In genomic region chr5:166672431-166672830, GRCh38 we compare ENCODE assay signal across 18 cellular contexts.
A peak's percentile ranks its signal among the peaks of the same experiment; 100 is the strongest.
DNase-seq lines count a peak whose midpoint lies in the region; ATAC-seq, FAIRE-seq and TF ChIP-seq lines count a peak whose summit lies in the region.
"Had no signal": no experiment of that assay in that cellular context is flagged by ENCODE, and none has a peak within 500 bp of the region (broad histone marks: within the 10 kb centered on the region; RNA-seq: fewer than 3 reads in every experiment).

No MANE protein-coding gene starts in this region.

- intact Hi-C loops in Caco-2 (cut with micrococcal nuclease; ENCODE audit: unreplicated experiment) = no loop called here

- H3K27ac ChIP-seq in HUES48 (ENCODE audit: low read depth, low read length) (peak overlapping the region; percentile 75), astrocyte (ENCODE audit: low read depth, low read length) (no peak overlapping the region), mesodermal cell (ENCODE audit: low read depth, low read length, severe bottlenecking) (peak overlapping the region; percentile 82), foreskin keratinocyte (no peak overlapping the region)
- H3K27ac ChIP-seq: 22Rv1, A549, BLaER1 had no signal

- no peak overlapping the region for H3K4me2 ChIP-seq in astrocyte (ENCODE audit: low read length)
- H3K4me2 ChIP-seq: A549, BLaER1 had no signal

- peaks cover 22% of the 10 kb centered on the region for H3K4me1 Mint-ChIP-seq in Caco-2 (ENCODE audit: low read depth, unreplicated experiment)
- H3K4me1 Mint-ChIP-seq in astrocyte (ENCODE audit: low read depth, unreplicated experiment) = peaks cover 27% of the 10 kb centered on the region
- H3K4me1 Mint-ChIP-seq: CD14-positive monocyte; CD4-positive, alpha-beta memory T cell had no signal

- H3K36me3 Mint-ChIP-seq in Caco-2 (ENCODE audit: insufficient read depth, unreplicated experiment) (peaks cover 7% of the 10 kb centered on the region), astrocyte (ENCODE audit: low read depth, unreplicated experiment) (no peaks in the 10 kb centered on the region)
- H3K36me3 Mint-ChIP-seq: CD14-positive monocyte; CD4-positive, alpha-beta memory T cell had no signal

- H3K79me2 ChIP-seq in astrocyte (ENCODE audit: insufficient read depth, low read length) = no peaks in the 10 kb centered on the region

- H3K4me3 Mint-ChIP-seq in Caco-2 (ENCODE audit: unreplicated experiment) (no peak overlapping the region), astrocyte (ENCODE audit: unreplicated experiment) (no peak overlapping the region)
- H3K4me3 Mint-ChIP-seq: CD14-positive monocyte; CD4-positive, alpha-beta memory T cell; HFFc6 had no signal

- H3K4me3 ChIP-seq in Caco-2 (ENCODE audit: low read depth, low read length) (no peak overlapping the region), HUES48 (ENCODE audit: low read depth, low read length) (no peak overlapping the region), astrocyte (ENCODE audit: insufficient read depth, low read depth, low read length) (no peak overlapping the region), mesodermal cell (ENCODE audit: extremely low read depth, insufficient read depth, low read length, poor library complexity, severe bottlenecking) (no peak overlapping the region)
- H3K4me3 ChIP-seq: A549, BLaER1 had no signal

- H4K20me1 ChIP-seq in astrocyte (ENCODE audit: insufficient read depth, low read length) = no peaks in the 10 kb centered on the region
- H4K20me1 ChIP-seq: BLaER1 had no signal

- no peaks in the 10 kb centered on the region for H3K27me3 Mint-ChIP-seq in Caco-2 (ENCODE audit: insufficient read depth, unreplicated experiment)
- no peaks in the 10 kb centered on the region for H3K27me3 Mint-ChIP-seq in astrocyte (ENCODE audit: low read depth, unreplicated experiment)
- H3K27me3 Mint-ChIP-seq: CD4-positive, alpha-beta memory T cell had no signal

- CTCF ChIA-PET in Caco-2 (lab: Charles Lee) = no interaction called here

- peaks cover 7% of the 10 kb centered on the region; the same call in 1 of the 2 replicates for H3K9me3 ChIP-seq in Caco-2
- no peaks in the 10 kb centered on the region for H3K9me3 ChIP-seq in HUES48 (ENCODE audit: control insufficient read depth, insufficient read depth, low read length)
- no peaks in the 10 kb centered on the region for H3K9me3 ChIP-seq in astrocyte (ENCODE audit: insufficient read depth, low read depth, low read length)
- no peaks in the 10 kb centered on the region for H3K9me3 ChIP-seq in mesodermal cell (ENCODE audit: control insufficient read depth, low read length)
- H3K9me3 ChIP-seq: A549, BLaER1 had no signal

- H3K27ac Mint-ChIP-seq in Caco-2 (ENCODE audit: unreplicated experiment) (peak overlapping the region; percentile 68), astrocyte (ENCODE audit: unreplicated experiment) (peak overlapping the region; percentile 92)
- H3K27ac Mint-ChIP-seq: CD14-positive monocyte; CD4-positive, alpha-beta memory T cell; HFFc6 had no signal

- H3K36me3 ChIP-seq in Caco-2 (ENCODE audit: control insufficient read depth, insufficient read depth, low read length) (no peaks in the 10 kb centered on the region), HUES48 (ENCODE audit: control insufficient read depth, insufficient read depth, low read length) (no peaks in the 10 kb centered on the region), astrocyte (ENCODE audit: insufficient read depth, low read length) (no peaks in the 10 kb centered on the region), mesodermal cell (ENCODE audit: control insufficient read depth, insufficient read depth, low read length) (no peaks in the 10 kb centered on the region)
- H3K36me3 ChIP-seq: BLaER1 had no signal

- FAIRE-seq in astrocyte (lab: Jason Lieb, UNC) = no peak
- FAIRE-seq: A549 had no signal

- DNase-seq in Caco-2 (no peak), astrocyte (ENCODE audit: low read depth) (no peak), ACHN (no peak), foreskin keratinocyte (no peak)
- DNase-seq in activated T-cell treated with anti-CD3 and anti-CD28 coated beads, Interleukin-2, amount 50 U/mL, for 48 hours = no peak
- DNase-seq: Calu3; CD4-positive, alpha-beta memory T cell; DMS79 treated with DMSO at 0.1 percent for 48 hours; GF-D8; HFFc6 had no signal

- peaks cover 1% of the 10 kb centered on the region for H3K9me3 Mint-ChIP-seq in Caco-2 (ENCODE audit: unreplicated experiment)
- peaks cover 2% of the 10 kb centered on the region for H3K9me3 Mint-ChIP-seq in astrocyte (ENCODE audit: unreplicated experiment)

- no peak overlapping the region for H2AFZ ChIP-seq in astrocyte (ENCODE audit: low read depth, low read length)

- POLR2A ChIA-PET in Caco-2 (lab: Charles Lee) = no interaction called here

- no peak for TF ChIP-seq CTCF in Caco-2 (IDR thresholded peaks at IDR 0.05; ENCODE audit: insufficient read depth in 1 of 2, low read depth in 1 of 2, low read length in 1 of 2, severe bottlenecking in 1 of 2, unreplicated experiment in 1 of 2)
- TF ChIP-seq CTCF in astrocyte (IDR thresholded peaks at IDR 0.05; ENCODE audit: insufficient read depth, low read depth, low read length) = no peak
- TF ChIP-seq CTCF in foreskin keratinocyte (conservative IDR thresholded peaks at IDR 0.05) = no peak

- H3K4me1 ChIP-seq in Caco-2 (peaks cover 22% of the 10 kb centered on the region), HUES48 (ENCODE audit: control insufficient read depth, insufficient read depth, low read length) (peaks cover 32% of the 10 kb centered on the region), astrocyte (ENCODE audit: insufficient read depth, low read length) (no peaks in the 10 kb centered on the region), mesodermal cell (ENCODE audit: control insufficient read depth, insufficient read depth, low read length, poor library complexity, severe bottlenecking) (peaks cover 16% of the 10 kb centered on the region), foreskin keratinocyte (no peaks in the 10 kb centered on the region)
- H3K4me1 ChIP-seq: A549 had no signal

- in situ Hi-C loops in ACHN (cut with HindIII; ENCODE audit: low pct_ligation_motif_present, low pct_unique_long_range_greater_than_20kb, low sequenced_read_pairs) = no loop called here

- ATAC-seq in HG03565 (IDR thresholded peaks at IDR 0.05; ENCODE audit: unreplicated experiment) = no peak
- ATAC-seq in foreskin keratinocyte = no peak
- ATAC-seq: A549, HCT116 had no signal

- BruUV-seq in Caco-2 (replicated peaks; lab: Mats Ljungman, UMichigan) = no TSS peak

- H3K9ac ChIP-seq in HUES48 (ENCODE audit: low read depth, low read length) (no peak overlapping the region), astrocyte (ENCODE audit: low read length) (no peak overlapping the region)
- H3K9ac ChIP-seq: BLaER1 had no signal

- H3K27me3 ChIP-seq in Caco-2 (replicated peaks; ENCODE audit: control insufficient read depth, insufficient read depth, low read length) (no peaks in the 10 kb centered on the region), HUES48 (ENCODE audit: control insufficient read depth, insufficient read depth, low read length) (no peaks in the 10 kb centered on the region), astrocyte (ENCODE audit: insufficient read depth, low read length) (no peaks in the 10 kb centered on the region), foreskin keratinocyte (no peaks in the 10 kb centered on the region)
- H3K27me3 ChIP-seq: BLaER1 had no signal

- WGBS in mesodermal cell (ENCODE audit: insufficient coverage in 2 of 2), 2 experiments = 40% methylated on average over 1 of the region's 1 CpG; no CpG with 5 or more reads in 1 of the 2 experiments

Comparison
In these comparisons a context has a peak if more than half of its experiments do, and no peak if none do; other contexts are left out.
1. H3K27ac ChIP-seq: peak in HUES48 (single experiment) and mesodermal cell (single experiment); none in astrocyte (single experiment) and foreskin keratinocyte (single experiment).